Comparison of ENCODE assay signal across 23 cellular contexts in genomic region chr1:30662291-30662840, GRCh38.
A peak's percentile ranks its signal among the peaks of the same experiment; 100 is the strongest.
DNase-seq lines count a peak whose midpoint lies in the region; ATAC-seq, FAIRE-seq and TF ChIP-seq lines count a peak whose summit lies in the region.
"Had no signal": no experiment of that assay in that cellular context is flagged by ENCODE, and none has a peak within 500 bp of the region (broad histone marks: within the 10 kb centered on the region; RNA-seq: fewer than 3 reads in every experiment).

No MANE protein-coding gene starts in this region.

- H4K20me1 ChIP-seq in GM23338 (replicated peaks; ENCODE audit: insufficient read depth), result no peaks in the 10 kb centered on the region

- DNase-seq in GM23338 (ENCODE audit: low spot score) (peak; percentile 35), WTC11 (ENCODE audit: low spot score) (no peak), kidney (peak; percentile 26), spleen (peak; percentile 30), occipital lobe (lab: John Stamatoyannopoulos, UW) (no peak)
- DNase-seq in activated CD4-positive, alpha-beta T cell treated with anti-CD3 and anti-CD28 coated beads for 4 hours, result no peak
- DNase-seq: DMS79, GOT3, MG63, NCI-H1417, NCI-H1694 treated with DMSO at 0.1 percent for 48 hours, NCI-H2081 treated with DMSO at 0.1 percent for 48 hours, NCI-H2171 treated with DMSO at 0.1 percent for 48 hours, NCI-H524 treated with DMSO at 0.1 percent for 48 hours, NCI-H82, OCI-M1 had no signal

- H3K27ac Mint-ChIP-seq in GM23338 (no peak overlapping the region), WTC11 (no peak overlapping the region)
- H3K27ac Mint-ChIP-seq: B cell had no signal

- TF ChIP-seq CTCF in GM23338 (conservative IDR thresholded peaks at IDR 0.05; ENCODE audit: low read depth in 2 of 2) (no peak), WTC11 (IDR thresholded peaks at IDR 0.05) (no peak), kidney (IDR thresholded peaks at IDR 0.05; ENCODE audit: borderline replicate concordance, extremely low read depth, insufficient read depth) (no peak), spleen (IDR thresholded peaks at IDR 0.05 in 8 of 11, conservative IDR thresholded peaks at IDR 0.05 in 3 of 11) (no peak)

- TF ChIP-seq POLR2A in spleen (IDR thresholded peaks at IDR 0.05), result no peak

- no peaks in the 10 kb centered on the region; the same call in 2 of the 3 replicates for H3K9me3 Mint-ChIP-seq in GM23338
- H3K9me3 Mint-ChIP-seq in WTC11, result no peaks in the 10 kb centered on the region
- H3K9me3 Mint-ChIP-seq: CD14-positive monocyte had no signal

- no peak overlapping the region for H3K4me3 ChIP-seq in GM23338
- H3K4me3 ChIP-seq in kidney (ENCODE audit: low read length in 2 of 2), result no peak overlapping the region
- no peak overlapping the region for H3K4me3 ChIP-seq in spleen
- H3K4me3 ChIP-seq: A549, K562, MG63, SJCRH30 had no signal

- H3K27me3 ChIP-seq in GM23338 (ENCODE audit: insufficient read depth) (no peaks in the 10 kb centered on the region), spleen (replicated peaks in 1 of 7) (peaks cover 0 to 26% (median 4%) of the 10 kb centered on the region in 7 donors)
- H3K27me3 ChIP-seq: MG63 had no signal

- intact Hi-C loops in kidney (cut with DNase I), result no loop called here
- intact Hi-C loops in spleen (cut with DNase I; ENCODE audit: low total_unique reads), result no loop called here

- no peak overlapping the region for H3K27ac ChIP-seq in GM23338 (ENCODE audit: low read depth)
- H3K27ac ChIP-seq in kidney (ENCODE audit: low read depth in 2 of 2, low read length in 2 of 2), result no peak overlapping the region
- no peak overlapping the region for H3K27ac ChIP-seq in spleen
- H3K27ac ChIP-seq: A549, SJCRH30 had no signal

- no peak overlapping the region for H3K9ac ChIP-seq in kidney (ENCODE audit: low read length in 2 of 2)

- H3K4me1 Mint-ChIP-seq in GM23338 (peaks cover 21% of the 10 kb centered on the region), WTC11 (peaks cover 14% of the 10 kb centered on the region)
- H3K4me1 Mint-ChIP-seq: B cell, CD14-positive monocyte had no signal

- no peak overlapping the region for H3K4me3 Mint-ChIP-seq in GM23338
- H3K4me3 Mint-ChIP-seq in WTC11, result no peak overlapping the region
- H3K4me3 Mint-ChIP-seq: B cell, CD14-positive monocyte had no signal

- H3K9me2 ChIP-seq in GM23338 (ENCODE audit: insufficient read depth), result no peaks in the 10 kb centered on the region

- POLR2A ChIA-PET in WTC11 (lab: Charles Lee), result no interaction called here

- H3K4me1 ChIP-seq in GM23338 (ENCODE audit: insufficient read depth) (no peaks in the 10 kb centered on the region; the same call in 1 of the 2 replicates), kidney (ENCODE audit: control insufficient read depth in 1 of 2, insufficient read depth in 1 of 2, low read depth in 1 of 2, low read length in 2 of 2) (no peaks in the 10 kb centered on the region), spleen (no peaks in the 10 kb centered on the region)
- H3K4me1 ChIP-seq: A549 had no signal

- no peaks in the 10 kb centered on the region for H3F3A ChIP-seq in GM23338 (replicated peaks; ENCODE audit: low read depth)

- no peaks in the 10 kb centered on the region for H3K79me2 ChIP-seq in GM23338 (replicated peaks; ENCODE audit: insufficient read depth)

- FAIRE-seq in kidney (lab: Jason Lieb, UNC), result no peak
- FAIRE-seq: A549, K562, RCC 7860 had no signal

- no peak overlapping the region for H3K4me2 ChIP-seq in GM23338
- H3K4me2 ChIP-seq: A549 had no signal

- H3K36me3 Mint-ChIP-seq in GM23338 (ENCODE audit: low read depth), result no peaks in the 10 kb centered on the region
- H3K36me3 Mint-ChIP-seq in WTC11, result no peaks in the 10 kb centered on the region
- H3K36me3 Mint-ChIP-seq: CD14-positive monocyte had no signal

- H2AFZ ChIP-seq in GM23338, result peak overlapping the region; percentile 38

- CTCF ChIA-PET in WTC11 (lab: Charles Lee), result interaction anchor here (1.0 to 1.2 kb wide), 3 partner anchors 23 to 254 kb away, joined by 3 to 7 read pairs (median 4); no protein-coding TSS in a partner anchor

- no peaks in the 10 kb centered on the region for H3K36me3 ChIP-seq in GM23338 (ENCODE audit: insufficient read depth)
- H3K36me3 ChIP-seq in kidney (ENCODE audit: control insufficient read depth in 1 of 2, insufficient read depth in 2 of 2, low read length in 2 of 2), result no peaks in the 10 kb centered on the region
- H3K36me3 ChIP-seq in spleen, result no peaks in the 10 kb centered on the region
- H3K36me3 ChIP-seq: MG63, SJCRH30 had no signal

- ATAC-seq in GM23338, result peak; percentile 45
- peak; percentile 55 for ATAC-seq in WTC11
- no peak for ATAC-seq in GM21619 (IDR thresholded peaks at IDR 0.05; ENCODE audit: unreplicated experiment)
- ATAC-seq: A549, K562 had no signal

- WGBS in spleen, 5 donors, result 62 to 80% (median 71%) methylated on average over 7 to 9 of the region's 9 CpGs

- H3K27me3 Mint-ChIP-seq in GM23338 (ENCODE audit: insufficient read depth, low read depth, poor library complexity) (peaks cover 5% of the 10 kb centered on the region), WTC11 (ENCODE audit: low read depth) (peaks cover 2% of the 10 kb centered on the region; the same call in 1 of the 2 replicates)

- H3K9me3 ChIP-seq in kidney (ENCODE audit: control insufficient read depth in 1 of 2, low read length in 2 of 2), result no peaks in the 10 kb centered on the region
- no peaks in the 10 kb centered on the region for H3K9me3 ChIP-seq in spleen
- H3K9me3 ChIP-seq: A549, MG63, SJCRH30 had no signal

TF ChIP-seq in WTC11, 78 proteins besides CTCF, POLR2A, EP300 and RAD21:
- no peak for TF ChIP-seq TEAD4 (CRISPR knock-in tag; IDR thresholded peaks at IDR 0.05)
- no peak for TF ChIP-seq ATF2 (CRISPR knock-in tag; IDR thresholded peaks at IDR 0.05; ENCODE audit: borderline replicate concordance, low read depth)
- TF ChIP-seq MAX (CRISPR knock-in tag; IDR thresholded peaks at IDR 0.05), result peak; percentile 34; the same call in 1 of the 2 replicates

Comparison
In these comparisons a context has a peak if more than half of its experiments do, and no peak if none do; other contexts are left out.
1. DNase-seq: peak in GM23338 (single experiment), kidney (single experiment) and spleen (single experiment); none in WTC11 (single experiment), activated CD4-positive, alpha-beta T cell treated with anti-CD3 and anti-CD28 coated beads for 4 hours (0 of 2) and occipital lobe (single experiment).